Comparison of ENCODE assay signal across 11 cellular contexts in the genomic region with DNA sequence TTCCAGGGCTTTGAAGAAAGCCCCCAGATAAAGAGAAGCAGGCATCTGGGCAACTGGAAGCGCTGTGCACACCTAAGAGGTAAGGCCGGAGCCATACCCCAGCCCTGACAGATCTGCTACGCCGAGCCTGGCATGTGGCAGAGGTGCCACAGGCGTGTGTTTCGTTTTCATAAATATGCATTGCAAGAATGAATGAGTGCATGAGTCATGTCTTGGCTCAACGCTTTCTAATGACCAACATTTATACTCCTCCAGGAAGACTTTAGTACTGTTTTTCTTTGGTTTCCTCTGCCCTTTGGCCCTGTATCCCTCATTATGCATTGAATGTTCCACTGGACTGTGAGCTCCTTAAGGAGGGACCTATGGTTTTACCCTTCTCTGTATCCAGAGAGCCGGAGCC. TPM values are rescaled to one million over a fixed set of nuclear protein-coding genes. Genes with fewer than 3 reads are reported as not detected.
DNase-seq lines count a peak whose midpoint lies in the region; ATAC-seq, FAIRE-seq and TF ChIP-seq lines count a peak whose summit lies in the region.
"Had no signal": no experiment of that assay in that cellular context is flagged by ENCODE, and none has a peak within 500 bp of the region (broad histone marks: within the 10 kb centered on the region; RNA-seq: fewer than 3 reads in every experiment).

No MANE protein-coding gene starts in this region.

- H4K20me1 ChIP-seq in endothelial cell of umbilical vein (replicated peaks; ENCODE audit: control insufficient read depth, extremely low read depth, insufficient read depth, low read length) (no peaks in the 10 kb centered on the region), osteoblast (ENCODE audit: insufficient read depth, low read length) (no peaks in the 10 kb centered on the region)

- TF ChIP-seq POLR2A in endothelial cell of umbilical vein (IDR thresholded peaks at IDR 0.05; ENCODE audit: low read depth, low read length) (no peak), testis (IDR thresholded peaks at IDR 0.05) (no peak)

- H3K9ac ChIP-seq in endothelial cell of umbilical vein (replicated peaks; ENCODE audit: extremely low read depth, insufficient read depth, low read length) (no peak overlapping the region), endodermal cell (ENCODE audit: extremely low read depth, low read length, poor library complexity, severe bottlenecking) (no peak overlapping the region)

- no peaks in the 10 kb centered on the region for H3K36me3 Mint-ChIP-seq in endodermal cell (ENCODE audit: low read depth)

- no peaks in the 10 kb centered on the region for H3K36me3 ChIP-seq in endothelial cell of umbilical vein (ENCODE audit: control insufficient read depth in 2 of 2, extremely low read depth in 1 of 2, insufficient read depth in 2 of 2, low read length in 2 of 2)
- H3K36me3 ChIP-seq in osteoblast (ENCODE audit: insufficient read depth, low read length): no peaks in the 10 kb centered on the region
- no peaks in the 10 kb centered on the region for H3K36me3 ChIP-seq in testis (ENCODE audit: low read depth, missing control alignments)
- no peaks in the 10 kb centered on the region for H3K36me3 ChIP-seq in endodermal cell (ENCODE audit: control insufficient read depth, insufficient read depth, low read length)

- in situ Hi-C loops in Caki2 (cut with HindIII; ENCODE audit: low pct_unique_long_range_greater_than_20kb, low sequenced_read_pairs): no loop called here

- H3K79me2 ChIP-seq in endothelial cell of umbilical vein (ENCODE audit: control insufficient read depth, insufficient read depth, low read length): no peaks in the 10 kb centered on the region
- no peaks in the 10 kb centered on the region for H3K79me2 ChIP-seq in osteoblast (ENCODE audit: insufficient read depth, low read length)

- no peaks in the 10 kb centered on the region for H3K9me3 Mint-ChIP-seq in endodermal cell

- H3K27me3 Mint-ChIP-seq in endodermal cell (ENCODE audit: insufficient read depth): peaks cover 62% of the 10 kb centered on the region

- H3K4me2 ChIP-seq in endothelial cell of umbilical vein (ENCODE audit: insufficient read depth, low read length): peak overlapping the region; percentile 36
- peak overlapping the region; percentile 69 for H3K4me2 ChIP-seq in osteoblast (ENCODE audit: insufficient read depth, low read length)

- dilution Hi-C loops in endothelial cell of umbilical vein (cut with MboI; ENCODE audit: extremely low pct_ligation_motif_present, low sequenced_read_pairs): no loop called here

- no peaks in the 10 kb centered on the region for H3K9me1 ChIP-seq in endothelial cell of umbilical vein (replicated peaks; ENCODE audit: control insufficient read depth, extremely low read depth, insufficient read depth, low read length)

- H3K27me3 ChIP-seq in endothelial cell of umbilical vein (ENCODE audit: control insufficient read depth in 2 of 2, insufficient read depth in 2 of 2, low read length in 2 of 2) (peaks cover 2 to 3% of the 10 kb centered on the region in 2 experiments), osteoblast (ENCODE audit: insufficient read depth, low read length) (peaks cover 3% of the 10 kb centered on the region), testis (no peaks in the 10 kb centered on the region), endodermal cell (ENCODE audit: control insufficient read depth, insufficient read depth, low read length, poor library complexity, severe bottlenecking) (peaks cover 40% of the 10 kb centered on the region)

- no peak for TF ChIP-seq CTCF in endothelial cell of umbilical vein (IDR thresholded peaks at IDR 0.05; ENCODE audit: extremely low read depth in 1 of 2, insufficient read depth in 1 of 2, low read depth in 1 of 2, low read length in 2 of 2)
- no peak for TF ChIP-seq CTCF in osteoblast (IDR thresholded peaks at IDR 0.05; ENCODE audit: extremely low read depth, low read depth, low read length)
- TF ChIP-seq CTCF in testis (IDR thresholded peaks at IDR 0.05): no peak
- no peak for TF ChIP-seq CTCF in endodermal cell (conservative IDR thresholded peaks at IDR 0.05)

- no peak overlapping the region for H3K27ac Mint-ChIP-seq in endodermal cell

- intact Hi-C loops in endothelial cell of umbilical vein (cut with micrococcal nuclease): no loop called here
- intact Hi-C loops in testis (cut with DNase I; ENCODE audit: low total_unique reads): no loop called here

- peaks cover 25% of the 10 kb centered on the region for H3K4me1 Mint-ChIP-seq in endodermal cell

- H3K4me1 ChIP-seq in endothelial cell of umbilical vein (ENCODE audit: control insufficient read depth, extremely low read depth, insufficient read depth, low read length) (peaks cover 14% of the 10 kb centered on the region), osteoblast (ENCODE audit: insufficient read depth, low read length) (peaks cover 23% of the 10 kb centered on the region), testis (peaks cover 15% of the 10 kb centered on the region), endodermal cell (ENCODE audit: control insufficient read depth, insufficient read depth, low read length) (peaks cover 6% of the 10 kb centered on the region)

- BruUV-seq in endothelial cell of umbilical vein (replicated peaks; lab: Mats Ljungman, UMichigan): no TSS peak

- H3K4me3 ChIP-seq in endothelial cell of umbilical vein (replicated peaks in 1 of 3; ENCODE audit: insufficient read depth in 1 of 3, low read depth in 1 of 3, low read length in 3 of 3) (no peak overlapping the region), osteoblast (ENCODE audit: insufficient read depth, low read length) (no peak overlapping the region), testis (no peak overlapping the region), endodermal cell (ENCODE audit: low read length) (no peak overlapping the region)

- H2AFZ ChIP-seq in endothelial cell of umbilical vein (ENCODE audit: low read depth, low read length) (no peak overlapping the region), osteoblast (ENCODE audit: low read length) (peak overlapping the region; percentile 37)

- DNase-seq in Caki2 (ENCODE audit: low read depth) (peak; percentile 91), NCI-H226 (peak; percentile 88), endothelial cell of umbilical vein (ENCODE audit: low read depth, low spot score) (peak; percentile 90), osteoblast (ENCODE audit: insufficient read length, low spot score, missing footprints) (peak; percentile 94), testis (no peak), T-helper 9 cell (no peak), endodermal cell (no peak)
- DNase-seq: activated CD8-positive, alpha-beta memory T cell treated with anti-CD3 and anti-CD28 coated beads, Interleukin-2, amount 50 U/mL, for 48 hours; NCI-H2029 treated with DMSO at 0.1 percent for 48 hours had no signal

- H3K9me3 ChIP-seq in endothelial cell of umbilical vein (replicated peaks; ENCODE audit: control insufficient read depth, insufficient read depth, low read length) (no peaks in the 10 kb centered on the region), osteoblast (ENCODE audit: low read depth, low read length) (no peaks in the 10 kb centered on the region), testis (no peaks in the 10 kb centered on the region), endodermal cell (ENCODE audit: control insufficient read depth, low read length) (no peaks in the 10 kb centered on the region)

- ATAC-seq in HG03460 (IDR thresholded peaks at IDR 0.05; ENCODE audit: unreplicated experiment): no peak

- POLR2A ChIA-PET in endothelial cell of umbilical vein (lab: Charles Lee): no interaction called here

- H3K4me3 Mint-ChIP-seq in endodermal cell: no peak overlapping the region

- H3K27ac ChIP-seq in endothelial cell of umbilical vein (ENCODE audit: insufficient read depth, low read depth, low read length) (peak overlapping the region; percentile 8), osteoblast (ENCODE audit: low read depth, low read length) (peak overlapping the region; percentile 69), testis (no peak overlapping the region), endodermal cell (ENCODE audit: low read depth, low read length) (no peak overlapping the region)

- 81 to 90% methylated on average over 8 of the region's 8 CpGs for WGBS in testis, 2 donors
- WGBS in endodermal cell (ENCODE audit: insufficient coverage in 1 of 2, insufficient read length in 1 of 2), 2 experiments: 90 to 91% methylated on average over 8 of the region's 8 CpGs

- CTCF ChIA-PET in endothelial cell of umbilical vein (lab: Charles Lee): interaction anchor here (0.8 to 1.0 kb wide), 2 partner anchors 10 to 25 kb away, joined by 3 read pairs; no protein-coding TSS in a partner anchor

- peak; percentile 99 for FAIRE-seq in endothelial cell of umbilical vein (lab: Jason Lieb, UNC)
- FAIRE-seq: endometrium had no signal

TF ChIP-seq in endothelial cell of umbilical vein, 7 proteins besides CTCF, POLR2A, EP300 and RAD21:
- TF ChIP-seq GATA2 (IDR thresholded peaks at IDR 0.05; ENCODE audit: insufficient read depth, insufficient read length, low read depth, low read length) (no peak), EZH2 (IDR thresholded peaks at IDR 0.05; ENCODE audit: borderline replicate concordance, low read depth, low read length, severe bottlenecking) (no peak), FOS (IDR thresholded peaks at IDR 0.05; ENCODE audit: borderline replicate concordance, insufficient read depth, low read length) (peak; percentile 83), JUN (IDR thresholded peaks at IDR 0.05; ENCODE audit: borderline replicate concordance, insufficient read depth, insufficient read length, low read depth) (peak; percentile 88), POLR2AphosphoS5 (IDR thresholded peaks at IDR 0.05; ENCODE audit: insufficient read depth, low read depth, low read length) (peak; percentile 26)

RNA-seq across cellular contexts. Expression of gene CSNK2A3, which starts 38.7 kb away (rescaled TPM):
- total RNA-seq in Caki2 (2014; rRNA removed; shearing (Covaris generic); ENCODE audit: low replicate concordance): 1.4 and 4.2 TPM in 2 replicates
- total RNA-seq in endothelial cell of umbilical vein (not detected in 2 replicates), osteoblast (2.1 and 2.2 TPM in 2 replicates), testis (1 to 10 TPM; 3.9 to 4.0 TPM), endodermal cell (1 to 10 TPM in 1 of 2 donors, under 1 TPM in 1; 0.82 to 2.1 TPM)
- polyA plus RNA-seq in endothelial cell of umbilical vein (0.25 and 0.41 TPM in 2 replicates), testis (ENCODE audit: insufficient read depth, low read depth, low replicate concordance) (1.5 TPM)
- 1.0 and 1.3 TPM in 2 replicates for polyA plus RNA-seq in endothelial cell of umbilical vein (2011; cell fraction: cytosol; rRNA removed)
- 0.24 and 0.93 TPM in 2 replicates for polyA plus RNA-seq in endothelial cell of umbilical vein (2011; cell fraction: nucleus; rRNA removed)
- 7.9 and 13.3 TPM in 2 replicates for polyA plus RNA-seq in endothelial cell of umbilical vein (2012)
- 0.49 and 1.7 TPM in 2 replicates for polyA minus RNA-seq in endothelial cell of umbilical vein
- polyA minus RNA-seq in endothelial cell of umbilical vein (2011; cell fraction: cytosol; rRNA and poly(A)+ RNA removed): not detected
- 0.72 TPM in 1 of 2 replicates, not detected in the other for polyA minus RNA-seq in endothelial cell of umbilical vein (2011; cell fraction: nucleus; rRNA and poly(A)+ RNA removed)
- 3.7 TPM for polyA plus RNA-seq in endodermal cell (2013, experiment 1 of 2)
- polyA plus RNA-seq in endodermal cell (2013, experiment 2 of 2): 4.0 TPM

Comparison
In these comparisons a context has a peak if more than half of its experiments do, and no peak if none do; other contexts are left out.
1. DNase-seq: peak in Caki2 (single experiment), NCI-H226 (single experiment), endothelial cell of umbilical vein (single experiment) and osteoblast (single experiment); none in testis (single experiment), T-helper 9 cell (single experiment) and endodermal cell (single experiment).
2. H3K27ac ChIP-seq: peak in endothelial cell of umbilical vein (single experiment) and osteoblast (single experiment); none in testis (0 of 2) and endodermal cell (single experiment).